ENCODE assay signal across 29 cellular contexts in genomic region chr7:111705807-111706206, GRCh38.
"Had no signal": no experiment of that assay in that cellular context is flagged by ENCODE, and none has a peak within 500 bp of the region (broad histone marks: within the 10 kb centered on the region; RNA-seq: fewer than 3 reads in every experiment).

No MANE protein-coding gene starts in this region.

- H3K79me2 ChIP-seq: hepatocyte had no signal

- H3K27ac Mint-ChIP-seq: dendritic cell treated with granulocyte-macrophage colony-stimulating factor and Interleukin-4, amounts not matched to agents 40 ng/mL and 50 ng/mL, for 4 days; effector memory CD8-positive, alpha-beta T cell; endodermal cell had no signal

- H3K27me3 ChIP-seq: colonic mucosa, dorsolateral prefrontal cortex, esophagus muscularis mucosa, esophagus squamous epithelium, foreskin keratinocyte, gastroesophageal sphincter, heart right ventricle, hepatocyte had no signal

- H2AFZ ChIP-seq: hepatocyte had no signal

- FAIRE-seq: colon, endometrium, endothelial cell of umbilical vein, frontal cortex had no signal

- H3K4me2 ChIP-seq: hepatocyte had no signal

- H3K4me3 Mint-ChIP-seq: dendritic cell treated with granulocyte-macrophage colony-stimulating factor and Interleukin-4, amounts not matched to agents 40 ng/mL and 50 ng/mL, for 4 days; effector memory CD8-positive, alpha-beta T cell; endodermal cell had no signal

- H3K4me1 ChIP-seq: colonic mucosa, esophagus muscularis mucosa, esophagus squamous epithelium, foreskin keratinocyte, gastroesophageal sphincter, heart left ventricle, heart right ventricle had no signal

- ATAC-seq: effector memory CD8-positive, alpha-beta T cell; esophagus mucosa; foreskin keratinocyte; gastroesophageal sphincter; heart left ventricle; heart right ventricle had no signal

- H3K9me3 ChIP-seq: colonic mucosa, esophagus squamous epithelium had no signal

- H3K4me3 ChIP-seq: colonic mucosa, coronary artery, dorsolateral prefrontal cortex, esophagus muscularis mucosa, esophagus squamous epithelium, gastroesophageal sphincter, heart left ventricle, heart right ventricle, hepatocyte had no signal

- H3K4me1 Mint-ChIP-seq: endodermal cell had no signal

- H3K27me3 Mint-ChIP-seq: dendritic cell treated with granulocyte-macrophage colony-stimulating factor and Interleukin-4, amounts not matched to agents 40 ng/mL and 50 ng/mL, for 4 days had no signal

- H3K27ac ChIP-seq: colonic mucosa, coronary artery, dorsolateral prefrontal cortex, epithelial cell of prostate, esophagus muscularis mucosa, esophagus squamous epithelium, foreskin keratinocyte, gastroesophageal sphincter, heart left ventricle, heart right ventricle, hepatocyte had no signal

- H3K9me3 Mint-ChIP-seq: effector memory CD8-positive, alpha-beta T cell had no signal

- DNase-seq: colonic mucosa; cortex of kidney; dermis blood vessel endothelial cell; dorsolateral prefrontal cortex; effector CD4-positive, alpha-beta T cell; effector CD8-positive, alpha-beta T cell; effector memory CD4-positive, alpha-beta T cell; effector memory CD8-positive, alpha-beta T cell; endodermal cell; erythroblast; esophagus squamous epithelium; foreskin fibroblast; foreskin keratinocyte; foreskin melanocyte; glutamatergic neuron; head of caudate nucleus; heart left ventricle; heart right ventricle had no signal

- H3K36me3 ChIP-seq: colonic mucosa, esophagus muscularis mucosa, esophagus squamous epithelium, gastroesophageal sphincter, heart left ventricle, heart right ventricle had no signal
